In genomic region chr13:113298001-113298945, GRCh38 we compare ENCODE assay signal across 8 cellular contexts. TPM values are rescaled to one million over a fixed set of nuclear protein-coding genes. Genes with fewer than 3 reads are reported as not detected.
DNase-seq lines count a peak whose midpoint lies in the region; ATAC-seq and TF ChIP-seq lines count a peak whose summit lies in the region.

No MANE protein-coding gene starts in this region.

- H3K36me3 ChIP-seq in IMR-90 (ENCODE audit: control insufficient read depth, insufficient read depth, low read length) (peaks cover 4% of the 10 kb centered on the region; the same call in 1 of the 2 replicates), lung (ENCODE audit: control insufficient read depth in 2 of 2, insufficient read depth in 2 of 2, low read length in 2 of 2) (peaks cover 0 to 6% of the 10 kb centered on the region in 2 donors)

- DNase-seq in AML-193 (lab: John Stamatoyannopoulos, UW) (peak; percentile 53 to 56), IMR-90 (no peak), astrocyte of the spinal cord (ENCODE audit: low read depth, low spot score) (peak; percentile 13), lung (ENCODE audit: low spot score) (no peak), occipital lobe (lab: John Stamatoyannopoulos, UW) (no peak), NCI-H2196 treated with DMSO at 0.1 percent for 48 hours (lab: John Stamatoyannopoulos, UW; ENCODE audit: unreplicated experiment) (no peak), SHP77 (lab: John Stamatoyannopoulos, UW) (no peak), NCI-H2171 treated with DMSO at 0.1 percent for 48 hours (lab: John Stamatoyannopoulos, UW) (no peak)

- H3K18ac ChIP-seq in IMR-90 (ENCODE audit: low read depth, low read length), result no peak overlapping the region

- peak overlapping the region; percentile 100 for H2AFZ ChIP-seq in IMR-90 (replicated peaks; ENCODE audit: low read length, poor library complexity)

- peak overlapping the region; percentile 80 for H3K9ac ChIP-seq in IMR-90 (ENCODE audit: low read depth, low read length)

- no peak overlapping the region for H4K91ac ChIP-seq in IMR-90 (ENCODE audit: insufficient read depth, low read depth, low read length)

- peaks cover 50% of the 10 kb centered on the region for H4K20me1 ChIP-seq in IMR-90 (ENCODE audit: insufficient read depth, low read length)

- dilution Hi-C loops in IMR-90 (cut with HindIII; ENCODE audit: low sequenced_read_pairs, unreplicated experiment), result no loop called here

- peaks cover 11 to 48% of the 10 kb centered on the region in 2 experiments; a peak in 3 of 4 replicates for H3K79me1 ChIP-seq in IMR-90 (ENCODE audit: low read depth in 1 of 2, low read length in 2 of 2)

- intact Hi-C loops in IMR-90 (cut with micrococcal nuclease), result no loop called here

- TF ChIP-seq POLR2A in IMR-90 (IDR thresholded peaks at IDR 0.05; ENCODE audit: low read depth, low read length), result no peak

- H3K4me2 ChIP-seq in IMR-90 (ENCODE audit: low read depth, low read length), result peak overlapping the region; percentile 82

- in situ Hi-C loops in IMR-90 (cut with MboI; ENCODE audit: low sequenced_read_pairs) (no loop called here), astrocyte of the spinal cord (cut with HindIII; ENCODE audit: low sequenced_read_pairs) (no loop called here)

- TF ChIP-seq CTCF in IMR-90 (conservative IDR thresholded peaks at IDR 0.05; ENCODE audit: low read depth, low read length) (no peak), astrocyte of the spinal cord (IDR thresholded peaks at IDR 0.05; ENCODE audit: low read depth, low read length) (no peak), lung (IDR thresholded peaks at IDR 0.05; ENCODE audit: control extremely low read depth, extremely low read depth) (no peak)

- H3K23ac ChIP-seq in IMR-90 (ENCODE audit: low read depth, low read length), result 0 out of 2 replicates have a peak overlapping the region, but pooled peaks have one; percentile 96

- H2AK5ac ChIP-seq in IMR-90 (ENCODE audit: low read depth, low read length), result peak overlapping the region; percentile 79

- POLR2A ChIA-PET in IMR-90 (lab: Charles Lee; ENCODE audit: unreplicated experiment), result interaction anchor here (0.6 kb wide), 2 partner anchors 91 to 238 kb away, joined by 3 to 16 read pairs; no protein-coding TSS in a partner anchor

- H2AK9ac ChIP-seq in IMR-90 (replicated peaks; ENCODE audit: low read depth, low read length, poor library complexity), result peak overlapping the region; percentile 98

- H3K4me3 ChIP-seq in IMR-90 (ENCODE audit: insufficient read depth, low read depth, low read length) (peak overlapping the region; percentile 73), astrocyte of the spinal cord (ENCODE audit: low read depth, low read length) (peak overlapping the region; percentile 96), lung (peak overlapping the region; percentile 78)

- 78% methylated on average over 6 of the region's 21 CpGs; no CpG with 5 or more reads in 1 of the 2 experiments for WGBS in IMR-90 (ENCODE audit: extremely low coverage in 2 of 2, insufficient read length in 1 of 2), 2 experiments
- 37 to 45% methylated on average over 21 of the region's 21 CpGs for WGBS in lung, 2 donors

- no peak overlapping the region for H2BK20ac ChIP-seq in IMR-90 (ENCODE audit: low read depth, low read length)

- no peak for ATAC-seq in IMR-90 (ENCODE audit: low read depth)
- ATAC-seq in lung (ENCODE audit: insufficient read depth, low FRiP score), result no peak

- peak overlapping the region; percentile 6 to 73; a peak in 1 of 4 replicates for H4K8ac ChIP-seq in IMR-90 (ENCODE audit: low read depth in 2 of 2, low read length in 2 of 2)

- no peak overlapping the region for H4K5ac ChIP-seq in IMR-90 (ENCODE audit: low read depth, low read length)

- H3K27ac ChIP-seq in IMR-90 (ENCODE audit: insufficient read depth, low read length) (peak overlapping the region; percentile 40), lung (ENCODE audit: low read depth in 1 of 2, low read length in 1 of 2) (peak overlapping the region in 1 of 2 donors; percentile 78)

- peak overlapping the region; percentile 41; the same call in 1 of the 2 replicates for H3K56ac ChIP-seq in IMR-90 (ENCODE audit: extremely low read depth, insufficient read depth, low read length)

- H3K14ac ChIP-seq in IMR-90 (replicated peaks; ENCODE audit: low read depth, low read length), result peak overlapping the region; percentile 72

- TF ChIP-seq RAD21 in IMR-90 (IDR thresholded peaks at IDR 0.05; ENCODE audit: low read length), result no peak

- peaks cover 7% of the 10 kb centered on the region; the same call in 1 of the 2 replicates for H3K9me1 ChIP-seq in IMR-90 (ENCODE audit: insufficient read depth, low read length)

- H2BK120ac ChIP-seq in IMR-90 (ENCODE audit: low read depth, low read length), result no peak overlapping the region

- no peaks in the 10 kb centered on the region for H3K9me3 ChIP-seq in IMR-90 (ENCODE audit: control insufficient read depth, insufficient read depth, low read length)
- H3K9me3 ChIP-seq in lung (ENCODE audit: control insufficient read depth in 2 of 2, insufficient read depth in 1 of 2, low read length in 1 of 2), result no peaks in the 10 kb centered on the region

- no peak overlapping the region for H2BK5ac ChIP-seq in IMR-90 (ENCODE audit: low read depth, low read length, poor library complexity, severe bottlenecking)

- no peak overlapping the region for H2BK15ac ChIP-seq in IMR-90 (ENCODE audit: low read depth, low read length)

- H3K4ac ChIP-seq in IMR-90 (ENCODE audit: low read depth, low read length), result peak overlapping the region; percentile 25; the same call in 1 of the 2 replicates

- BruUV-seq in IMR-90 (replicated peaks; lab: Mats Ljungman, UMichigan), result TSS peak; percentile 61

- H3K27me3 ChIP-seq in IMR-90 (ENCODE audit: control insufficient read depth, insufficient read depth, low read length), result no peaks in the 10 kb centered on the region
- H3K27me3 ChIP-seq in lung (ENCODE audit: control insufficient read depth, insufficient read depth), result no peaks in the 10 kb centered on the region

- CTCF ChIA-PET in IMR-90 (lab: Yijun Ruan, JAX), result no interaction called here

- H3K4me1 ChIP-seq in IMR-90 (ENCODE audit: control insufficient read depth, insufficient read depth, low read length) (peaks cover 6% of the 10 kb centered on the region; the same call in 1 of the 2 replicates), lung (ENCODE audit: control insufficient read depth in 2 of 2, insufficient read depth in 2 of 2, low read length in 2 of 2) (peaks cover 4 to 6% of the 10 kb centered on the region in 2 donors)

TF ChIP-seq in IMR-90, 13 proteins besides CTCF, POLR2A, EP300 and RAD21:
- no peak for TF ChIP-seq USF2 (IDR thresholded peaks at IDR 0.05; ENCODE audit: low read depth, low read length)
- peak; percentile 88 for TF ChIP-seq MXI1 (IDR thresholded peaks at IDR 0.05; ENCODE audit: borderline replicate concordance, low read depth, low read length)
- no peak for TF ChIP-seq MAZ (IDR thresholded peaks at IDR 0.05; ENCODE audit: borderline replicate concordance, low read depth, low read length)
- no peak for TF ChIP-seq SMC3 (IDR thresholded peaks at IDR 0.05; ENCODE audit: low read depth, low read length)

RNA-seq across cellular contexts. Expression of gene LAMP1, which starts 1.2 kb away (rescaled TPM):
- total RNA-seq in IMR-90 (2012; rRNA removed) (58.3 and 60.6 TPM in 2 replicates), lung (100 to 1,000 TPM in 1 of 2 donors, 10 to 100 TPM in 1; 76.8 to 320 TPM), occipital lobe (55.1 TPM)
- polyA plus RNA-seq in IMR-90 (2012; rRNA removed) (229 and 235 TPM in 2 replicates), lung (100 to 1,000 TPM in 1 of 2 donors, 10 to 100 TPM in 1; 84.1 to 215 TPM)
- polyA plus RNA-seq in IMR-90 (2012; cell fraction: cytosol; rRNA removed), result 138 and 235 TPM in 2 replicates
- 132 and 172 TPM in 2 replicates for polyA plus RNA-seq in IMR-90 (2012; cell fraction: nucleus; rRNA removed; ENCODE audit: low replicate concordance)

Comparison
In these comparisons a context has a peak if more than half of its experiments do, and no peak if none do; other contexts are left out.
1. DNase-seq: peak in AML-193 (2 of 2) and astrocyte of the spinal cord (single experiment); none in IMR-90 (single experiment), lung (single experiment), occipital lobe (single experiment), NCI-H2196 treated with DMSO at 0.1 percent for 48 hours (single experiment), SHP77 (0 of 2) and NCI-H2171 treated with DMSO at 0.1 percent for 48 hours (single experiment).
2. Peak in every context shown above with its lines, with median percentiles within 50 percentile points of each other: H3K4me3 ChIP-seq.